Comparison of ENCODE assay signal across 18 cellular contexts in genomic region chr12:43945983-43946382, GRCh38.
A peak's percentile ranks its signal among the peaks of the same experiment; 100 is the strongest.
DNase-seq lines count a peak whose midpoint lies in the region; ATAC-seq and TF ChIP-seq lines count a peak whose summit lies in the region.
"Had no signal": no experiment of that assay in that cellular context is flagged by ENCODE, and none has a peak within 500 bp of the region (broad histone marks: within the 10 kb centered on the region; RNA-seq: fewer than 3 reads in every experiment).

No MANE protein-coding gene starts in this region.

- H4K20me1 ChIP-seq in IMR-90 (ENCODE audit: insufficient read depth, low read length) = no peaks in the 10 kb centered on the region
- H4K20me1 ChIP-seq: BLaER1 treated with 17β-estradiol and CSF1 and Interleukin-3, amounts not matched to agents 10 nM and 100 nM had no signal

- H3K4me1 ChIP-seq in IMR-90 (ENCODE audit: control insufficient read depth, insufficient read depth, low read length) = no peaks in the 10 kb centered on the region
- H3K4me1 ChIP-seq: A549; BLaER1 treated with 17β-estradiol and CSF1 and Interleukin-3, amounts not matched to agents 10 nM and 100 nM; Caco-2 had no signal

- no peaks in the 10 kb centered on the region for H3K9me3 ChIP-seq in IMR-90 (ENCODE audit: control insufficient read depth, insufficient read depth, low read length)
- H3K9me3 ChIP-seq: A549, Caco-2 had no signal

- H4K8ac ChIP-seq in IMR-90 (ENCODE audit: low read depth in 2 of 2, low read length in 2 of 2) = no peak overlapping the region

- dilution Hi-C loops in IMR-90 (cut with HindIII; ENCODE audit: low sequenced_read_pairs, unreplicated experiment) = no loop called here

- H3K4ac ChIP-seq in IMR-90 (ENCODE audit: low read depth, low read length) = no peak overlapping the region

- BruUV-seq in IMR-90 (replicated peaks; lab: Mats Ljungman, UMichigan) = no TSS peak

- H2AK9ac ChIP-seq in IMR-90 (replicated peaks; ENCODE audit: low read depth, low read length, poor library complexity) = no peak overlapping the region

- no peak overlapping the region for H2BK15ac ChIP-seq in IMR-90 (ENCODE audit: low read depth, low read length)

- no peak overlapping the region for H4K91ac ChIP-seq in IMR-90 (ENCODE audit: insufficient read depth, low read depth, low read length)

- no peaks in the 10 kb centered on the region for H3K36me3 ChIP-seq in IMR-90 (ENCODE audit: control insufficient read depth, insufficient read depth, low read length)

- CTCF ChIA-PET in IMR-90 (lab: Yijun Ruan, JAX) = interaction anchor here (0.6 to 0.7 kb wide), 3 partner anchors 160 to 1523 kb away, joined by 3 to 7 read pairs (median 4); no protein-coding TSS in a partner anchor

- H3K9ac ChIP-seq in IMR-90 (ENCODE audit: low read depth, low read length) = no peak overlapping the region
- H3K9ac ChIP-seq: BLaER1 treated with 17β-estradiol and CSF1 and Interleukin-3, amounts not matched to agents 10 nM and 100 nM had no signal

- no peak for ATAC-seq in IMR-90 (ENCODE audit: low read depth)
- ATAC-seq in activated naive CD4-positive, alpha-beta T cell treated with anti-CD3 and anti-CD28 coated beads, Interleukin-2, amount 50 U/mL, for 72 hours = no peak
- ATAC-seq: A549; CD8-positive, alpha-beta T cell had no signal

- no peak overlapping the region for H2AK5ac ChIP-seq in IMR-90 (ENCODE audit: low read depth, low read length)

- H3K4me3 ChIP-seq in IMR-90 (ENCODE audit: insufficient read depth, low read depth, low read length) = no peak overlapping the region
- H3K4me3 ChIP-seq: A549; BLaER1 treated with 17β-estradiol and CSF1 and Interleukin-3, amounts not matched to agents 10 nM and 100 nM had no signal

- no peak for TF ChIP-seq POLR2A in IMR-90 (IDR thresholded peaks at IDR 0.05; ENCODE audit: low read depth, low read length)

- H2AFZ ChIP-seq in IMR-90 (replicated peaks; ENCODE audit: low read length, poor library complexity) = no peak overlapping the region

- no peaks in the 10 kb centered on the region for H3K9me1 ChIP-seq in IMR-90 (ENCODE audit: insufficient read depth, low read length)

- H3K36me3 Mint-ChIP-seq in activated naive CD4-positive, alpha-beta T cell treated with anti-CD3 and anti-CD28 coated beads, Interleukin-2, amount 50 U/mL, for 72 hours = peaks cover 0 to 9% of the 10 kb centered on the region in 2 donors

- no peak overlapping the region for H4K5ac ChIP-seq in IMR-90 (ENCODE audit: low read depth, low read length)

- no CpG with 5 or more reads among the region's 1 CpG for WGBS in IMR-90 (ENCODE audit: extremely low coverage in 2 of 2, insufficient read length in 1 of 2), 2 experiments

- no peak overlapping the region for H3K4me2 ChIP-seq in IMR-90 (ENCODE audit: low read depth, low read length)
- H3K4me2 ChIP-seq: A549; BLaER1 treated with 17β-estradiol and CSF1 and Interleukin-3, amounts not matched to agents 10 nM and 100 nM had no signal

- no peak for TF ChIP-seq CTCF in IMR-90 (conservative IDR thresholded peaks at IDR 0.05; ENCODE audit: low read depth, low read length)

- no peak overlapping the region for H3K27ac ChIP-seq in IMR-90 (ENCODE audit: insufficient read depth, low read length)
- H3K27ac ChIP-seq: 22Rv1; A549; BLaER1 treated with 17β-estradiol and CSF1 and Interleukin-3, amounts not matched to agents 10 nM and 100 nM; C4-2B had no signal

- no peak overlapping the region for H2BK120ac ChIP-seq in IMR-90 (ENCODE audit: low read depth, low read length)

- no peak overlapping the region for H3K23ac ChIP-seq in IMR-90 (ENCODE audit: low read depth, low read length)

- H3K18ac ChIP-seq in IMR-90 (ENCODE audit: low read depth, low read length) = no peak overlapping the region

- DNase-seq in IMR-90 (peak; percentile 7), fibroblast of peridontal ligament (ENCODE audit: extremely low read depth) (peak; percentile 17), medulla oblongata (ENCODE audit: extremely low spot score) (peak; percentile 22), NCI-H2029 treated with DMSO at 0.1 percent for 48 hours (lab: John Stamatoyannopoulos, UW) (no peak)
- DNase-seq in activated naive CD4-positive, alpha-beta T cell treated with anti-CD3 and anti-CD28 coated beads, Interleukin-2, amount 50 U/mL, for 72 hours (ENCODE audit: low spot score in 2 of 2) = no peak
- no peak for DNase-seq in activated CD4-positive, alpha-beta T cell treated with anti-CD3 and anti-CD28 coated beads, Interleukin-2, amount 50 U/mL, for 4 hours
- DNase-seq: AML-193; Caco-2; Calu3; CD4-positive, alpha-beta T cell; CD8-positive, alpha-beta T cell; DMS79 treated with DMSO at 0.1 percent for 48 hours; GF-D8 had no signal

- TF ChIP-seq RAD21 in IMR-90 (IDR thresholded peaks at IDR 0.05; ENCODE audit: low read length) = no peak

- H3K79me1 ChIP-seq in IMR-90 (ENCODE audit: low read depth in 1 of 2, low read length in 2 of 2) = no peaks in the 10 kb centered on the region

- intact Hi-C loops in IMR-90 (cut with micrococcal nuclease) = no loop called here

- no peak overlapping the region for H2BK5ac ChIP-seq in IMR-90 (ENCODE audit: low read depth, low read length, poor library complexity, severe bottlenecking)

- no peaks in the 10 kb centered on the region for H3K27me3 ChIP-seq in IMR-90 (ENCODE audit: control insufficient read depth, insufficient read depth, low read length)
- H3K27me3 ChIP-seq: BLaER1 treated with 17β-estradiol and CSF1 and Interleukin-3, amounts not matched to agents 10 nM and 100 nM had no signal

- no peak overlapping the region for H3K56ac ChIP-seq in IMR-90 (ENCODE audit: extremely low read depth, insufficient read depth, low read length)

- H3K9me3 Mint-ChIP-seq in activated naive CD4-positive, alpha-beta T cell treated with anti-CD3 and anti-CD28 coated beads, Interleukin-2, amount 50 U/mL, for 72 hours = no peaks in the 10 kb centered on the region
- H3K9me3 Mint-ChIP-seq: CD4-positive, alpha-beta T cell; CD8-positive, alpha-beta T cell had no signal

- POLR2A ChIA-PET in IMR-90 (lab: Charles Lee; ENCODE audit: unreplicated experiment) = no interaction called here

- H3K14ac ChIP-seq in IMR-90 (replicated peaks; ENCODE audit: low read depth, low read length) = no peak overlapping the region

- no peak overlapping the region for H2BK20ac ChIP-seq in IMR-90 (ENCODE audit: low read depth, low read length)

- H3K27ac Mint-ChIP-seq in activated naive CD4-positive, alpha-beta T cell treated with anti-CD3 and anti-CD28 coated beads, Interleukin-2, amount 50 U/mL, for 72 hours = no peak overlapping the region
- H3K27ac Mint-ChIP-seq: B cell; CD4-positive, alpha-beta T cell; CD8-positive, alpha-beta T cell had no signal

- in situ Hi-C loops in IMR-90 (cut with MboI; ENCODE audit: low sequenced_read_pairs) = no loop called here

TF ChIP-seq in IMR-90, 13 proteins besides CTCF, POLR2A, EP300 and RAD21:
- TF ChIP-seq SMC3 (IDR thresholded peaks at IDR 0.05; ENCODE audit: low read depth, low read length) = no peak
- no peak for TF ChIP-seq USF2 (IDR thresholded peaks at IDR 0.05; ENCODE audit: low read depth, low read length)
- TF ChIP-seq ELK1 (IDR thresholded peaks at IDR 0.05; ENCODE audit: borderline replicate concordance, low read depth, low read length) = no peak
- TF ChIP-seq FOS (IDR thresholded peaks at IDR 0.05; ENCODE audit: low read depth, low read length) = no peak
- TF ChIP-seq MXI1 (IDR thresholded peaks at IDR 0.05; ENCODE audit: borderline replicate concordance, low read depth, low read length) = no peak
- no peak for TF ChIP-seq MAZ (IDR thresholded peaks at IDR 0.05; ENCODE audit: borderline replicate concordance, low read depth, low read length)
TF ChIP-seq in IMR-90: peak in this region for 0.

Comparison
In these comparisons a context has a peak if more than half of its experiments do, and no peak if none do; other contexts are left out.
1. DNase-seq: peak in IMR-90 (single experiment), fibroblast of peridontal ligament (single experiment) and medulla oblongata (single experiment); none in activated naive CD4-positive, alpha-beta T cell treated with anti-CD3 and anti-CD28 coated beads, Interleukin-2, amount 50 U/mL, for 72 hours (0 of 2), activated CD4-positive, alpha-beta T cell treated with anti-CD3 and anti-CD28 coated beads, Interleukin-2, amount 50 U/mL, for 4 hours (0 of 2) and NCI-H2029 treated with DMSO at 0.1 percent for 48 hours (single experiment).